10 cellular contexts compared by ENCODE assay signal in the genomic region with DNA sequence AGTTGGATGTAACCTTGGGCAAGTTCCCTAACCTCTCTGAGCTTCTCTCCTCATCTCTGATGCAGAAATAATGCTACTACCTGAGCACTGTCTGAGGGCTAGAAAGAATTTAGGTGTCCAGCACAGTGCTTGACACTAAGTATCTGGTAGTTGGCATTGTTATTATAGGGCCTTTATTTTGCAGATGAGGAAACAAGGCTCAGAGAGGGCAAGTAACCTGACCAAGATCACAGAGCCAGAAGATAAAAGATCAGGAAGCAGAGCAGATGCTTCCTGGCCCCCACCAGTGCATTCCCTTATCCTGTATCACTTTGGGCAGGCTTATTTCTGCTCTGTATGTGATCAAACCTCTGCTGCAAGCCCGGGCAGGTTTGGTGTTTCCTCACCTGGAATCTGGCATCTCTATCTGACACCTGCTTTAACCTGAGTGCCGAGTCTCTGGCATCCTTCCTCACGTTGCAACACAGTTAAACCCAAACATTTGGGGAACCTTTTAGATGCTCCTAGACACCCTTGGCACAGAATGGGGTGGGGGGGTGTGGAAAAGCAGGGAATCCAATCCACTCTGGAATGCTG.
DNase-seq lines count a peak whose midpoint lies in the region; ATAC-seq, FAIRE-seq and TF ChIP-seq lines count a peak whose summit lies in the region.
"Had no signal": no experiment of that assay in that cellular context is flagged by ENCODE, and none has a peak within 500 bp of the region (broad histone marks: within the 10 kb centered on the region; RNA-seq: fewer than 3 reads in every experiment).

No MANE protein-coding gene starts in this region.

- no peak overlapping the region for H3K27ac Mint-ChIP-seq in CD8-positive, alpha-beta T cell
- peak overlapping the region; percentile 48 for H3K27ac Mint-ChIP-seq in astrocyte (ENCODE audit: unreplicated experiment)
- H3K27ac Mint-ChIP-seq in naive thymus-derived CD8-positive, alpha-beta T cell, result peak overlapping the region in 4 of 10 donors; percentile 1 to 94 (median 42)

- H3K27me3 Mint-ChIP-seq in CD8-positive, alpha-beta T cell (ENCODE audit: low read depth), result no peaks in the 10 kb centered on the region
- H3K27me3 Mint-ChIP-seq in astrocyte (ENCODE audit: low read depth, unreplicated experiment), result peaks cover 7% of the 10 kb centered on the region
- H3K27me3 Mint-ChIP-seq in naive thymus-derived CD8-positive, alpha-beta T cell, result peaks cover 0 to 9% (median 0%) of the 10 kb centered on the region in 5 donors

- peak overlapping the region; percentile 75 for H3K9ac ChIP-seq in Loucy (ENCODE audit: low read depth, low read length, poor library complexity, severe bottlenecking)
- peak overlapping the region; percentile 81 for H3K9ac ChIP-seq in astrocyte (ENCODE audit: low read length)

- H3K79me2 ChIP-seq in Loucy (ENCODE audit: insufficient read depth, low read length) (no peaks in the 10 kb centered on the region), astrocyte (ENCODE audit: insufficient read depth, low read length) (no peaks in the 10 kb centered on the region)

- H2AFZ ChIP-seq in Loucy (ENCODE audit: low read length), result peak overlapping the region; percentile 100
- H2AFZ ChIP-seq in astrocyte (ENCODE audit: low read depth, low read length), result peak overlapping the region; percentile 96

- no peak for ATAC-seq in CD8-positive, alpha-beta T cell
- ATAC-seq in naive thymus-derived CD8-positive, alpha-beta T cell, result no peak
- ATAC-seq in HG03139 (IDR thresholded peaks at IDR 0.05; ENCODE audit: unreplicated experiment), result no peak
- ATAC-seq in activated CD4-positive, CD25-positive, alpha-beta regulatory T cell treated with anti-CD3 and anti-CD28 coated beads, Interleukin-2, amount 50 U/mL, for 24 hours, result no peak

- H3K4me2 ChIP-seq in Loucy (ENCODE audit: low read depth, low read length, poor library complexity, severe bottlenecking), result peak overlapping the region; percentile 80
- H3K4me2 ChIP-seq in astrocyte (ENCODE audit: low read length), result peak overlapping the region; percentile 95

- H4K20me1 ChIP-seq in Loucy (ENCODE audit: insufficient read depth, low read length, poor library complexity, severe bottlenecking), result no peaks in the 10 kb centered on the region
- no peaks in the 10 kb centered on the region for H4K20me1 ChIP-seq in astrocyte (ENCODE audit: insufficient read depth, low read length)

- peaks cover 3% of the 10 kb centered on the region for H3K36me3 Mint-ChIP-seq in CD8-positive, alpha-beta T cell
- H3K36me3 Mint-ChIP-seq in astrocyte (ENCODE audit: low read depth, unreplicated experiment), result no peaks in the 10 kb centered on the region
- no peaks in the 10 kb centered on the region for H3K36me3 Mint-ChIP-seq in naive thymus-derived CD8-positive, alpha-beta T cell

- peaks cover 1% of the 10 kb centered on the region for H3K9me3 Mint-ChIP-seq in CD8-positive, alpha-beta T cell
- peaks cover 1% of the 10 kb centered on the region for H3K9me3 Mint-ChIP-seq in astrocyte (ENCODE audit: unreplicated experiment)
- H3K9me3 Mint-ChIP-seq in naive thymus-derived CD8-positive, alpha-beta T cell, result peaks cover 0 to 3% (median 0%) of the 10 kb centered on the region in 9 donors

- H3K4me3 Mint-ChIP-seq in CD8-positive, alpha-beta T cell, result peak overlapping the region; percentile 92
- H3K4me3 Mint-ChIP-seq in astrocyte (ENCODE audit: unreplicated experiment), result no peak overlapping the region
- H3K4me3 Mint-ChIP-seq in naive thymus-derived CD8-positive, alpha-beta T cell, result peak overlapping the region; percentile 87 to 96 (median 93)

- DNase-seq in CD8-positive, alpha-beta T cell, result no peak
- DNase-seq in astrocyte (ENCODE audit: low read depth) (no peak), HTR-8/SVneo (ENCODE audit: insufficient read length, low spot score) (no peak)
- DNase-seq in naive thymus-derived CD8-positive, alpha-beta T cell, result no peak
- DNase-seq in activated CD4-positive, alpha-beta T cell treated with anti-CD3 and anti-CD28 coated beads, Interleukin-2, amount 50 U/mL, for 48 hours, result no peak
- DNase-seq: heart right ventricle; stimulated activated CD4-positive, alpha-beta T cell treated with anti-CD3 and anti-CD28 coated beads, Interleukin-12 subunit alpha, Interleukin-12 subunit beta, amount 100 ng/mL, for 4 hours had no signal

- CTCF ChIA-PET in CD8-positive, alpha-beta T cell (lab: Charles Lee), result interaction anchor here (0.7 to 3.8 kb wide), 22 partner anchors 9 to 367 kb away, joined by 3 to 60 read pairs (median 6); no protein-coding TSS in a partner anchor

- peaks cover 17% of the 10 kb centered on the region for H3K4me1 Mint-ChIP-seq in CD8-positive, alpha-beta T cell (ENCODE audit: low read depth)
- H3K4me1 Mint-ChIP-seq in astrocyte (ENCODE audit: low read depth, unreplicated experiment), result peaks cover 1% of the 10 kb centered on the region
- peaks cover 3 to 21% (median 12%) of the 10 kb centered on the region in 4 donors for H3K4me1 Mint-ChIP-seq in naive thymus-derived CD8-positive, alpha-beta T cell

- FAIRE-seq in astrocyte (lab: Jason Lieb, UNC), result no peak
- no peak for FAIRE-seq in HTR-8/SVneo (lab: Jason Lieb, UNC)

- no peaks in the 10 kb centered on the region for H3K36me3 ChIP-seq in CD8-positive, alpha-beta T cell (ENCODE audit: insufficient read depth, low read length)
- H3K36me3 ChIP-seq in Loucy (ENCODE audit: insufficient read depth, low read length) (no peaks in the 10 kb centered on the region), astrocyte (ENCODE audit: insufficient read depth, low read length) (no peaks in the 10 kb centered on the region)
- H3K36me3 ChIP-seq: heart right ventricle had no signal

- no peak overlapping the region for H3K4me3 ChIP-seq in CD8-positive, alpha-beta T cell (ENCODE audit: low read depth, low read length)
- H3K4me3 ChIP-seq in Loucy (ENCODE audit: low read length, poor library complexity, severe bottlenecking) (peak overlapping the region; percentile 80), astrocyte (ENCODE audit: insufficient read depth, low read depth, low read length) (no peak overlapping the region)

- no peaks in the 10 kb centered on the region for H3F3A ChIP-seq in Loucy (ENCODE audit: low read depth)

- POLR2A ChIA-PET in CD8-positive, alpha-beta T cell (lab: Charles Lee), result interaction anchor here (0.7 to 1.3 kb wide), 3 partner anchors 17 to 186 kb away, joined by 3 to 6 read pairs (median 4); partner anchors contain the start of gene PPP1CB
- POLR2A ChIA-PET in naive thymus-derived CD8-positive, alpha-beta T cell (lab: Charles Lee), result interaction anchor here (0.9 to 2.7 kb wide), 5 partner anchors 21 to 196 kb away, joined by 3 to 10 read pairs (median 4); partner anchors contain the start of gene PPP1CB

- no peaks in the 10 kb centered on the region for H3K9me2 ChIP-seq in Loucy (replicated peaks; ENCODE audit: low read depth, low read length)

- peaks cover 10% of the 10 kb centered on the region for H3K4me1 ChIP-seq in CD8-positive, alpha-beta T cell (ENCODE audit: insufficient read depth, low read length)
- H3K4me1 ChIP-seq in Loucy (ENCODE audit: insufficient read depth, low read length, poor library complexity, severe bottlenecking), result peaks cover 12% of the 10 kb centered on the region
- peaks cover 3% of the 10 kb centered on the region for H3K4me1 ChIP-seq in astrocyte (ENCODE audit: insufficient read depth, low read length)

- no peak overlapping the region for H3K27ac ChIP-seq in CD8-positive, alpha-beta T cell (ENCODE audit: low read depth, low read length)
- H3K27ac ChIP-seq in astrocyte (ENCODE audit: low read depth, low read length), result no peak overlapping the region

- no peak for TF ChIP-seq CTCF in CD8-positive, alpha-beta T cell (IDR thresholded peaks at IDR 0.05)
- TF ChIP-seq CTCF in Loucy (conservative IDR thresholded peaks at IDR 0.05; ENCODE audit: low read length), result no peak
- no peak for TF ChIP-seq CTCF in astrocyte (IDR thresholded peaks at IDR 0.05; ENCODE audit: insufficient read depth, low read depth, low read length)

- intact Hi-C loops in CD8-positive, alpha-beta T cell (cut with DNase I, micrococcal nuclease), result loop anchor here (1.0 to 10.0 kb wide), 15 partner anchors 21 to 1509 kb away; partner anchors contain the start of genes CLIP4 (in 1 of the 2) and SPDYA (in 1 of the 2)

- H3K9me3 ChIP-seq in CD8-positive, alpha-beta T cell (ENCODE audit: low read length), result no peaks in the 10 kb centered on the region
- H3K9me3 ChIP-seq in Loucy (ENCODE audit: insufficient read depth, low read depth, low read length), result no peaks in the 10 kb centered on the region
- no peaks in the 10 kb centered on the region for H3K9me3 ChIP-seq in astrocyte (ENCODE audit: insufficient read depth, low read depth, low read length)
- H3K9me3 ChIP-seq: heart right ventricle had no signal

- H3K27me3 ChIP-seq in CD8-positive, alpha-beta T cell (ENCODE audit: insufficient read depth, low read length), result no peaks in the 10 kb centered on the region
- H3K27me3 ChIP-seq in Loucy (ENCODE audit: insufficient read depth, low read length, poor library complexity, severe bottlenecking) (no peaks in the 10 kb centered on the region), astrocyte (ENCODE audit: insufficient read depth, low read length) (no peaks in the 10 kb centered on the region)
- H3K27me3 ChIP-seq: heart right ventricle had no signal
